9 cellular contexts compared by ENCODE assay signal in the genomic region with DNA sequence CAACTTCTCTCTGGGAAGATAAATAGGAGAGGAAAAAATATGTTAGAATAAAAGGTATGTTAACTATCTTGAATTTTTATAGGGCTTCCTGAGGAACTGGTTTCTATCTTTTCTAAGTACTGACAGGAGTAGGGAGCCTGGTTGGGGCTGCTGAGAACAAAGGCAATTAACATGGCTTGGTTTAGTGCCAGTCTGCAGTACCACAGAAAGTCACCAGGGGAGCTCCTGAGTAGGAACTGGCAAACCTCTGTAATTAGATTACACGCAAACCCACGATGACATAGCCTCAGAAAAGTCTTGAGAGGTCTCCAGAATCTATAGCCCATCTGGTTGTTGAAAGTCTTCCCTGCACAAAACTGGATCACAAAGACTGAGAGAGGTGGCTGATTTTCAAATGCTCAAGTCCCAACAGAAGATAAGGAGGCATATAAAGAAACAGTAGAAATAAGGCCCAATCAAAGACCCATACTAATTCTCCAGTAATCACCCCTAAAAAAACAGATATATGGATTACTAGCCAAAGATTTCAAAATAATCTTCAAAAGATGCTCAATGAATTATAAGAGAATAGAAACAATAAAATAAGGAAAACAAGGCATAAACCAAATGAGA. TPM values are rescaled to one million over a fixed set of nuclear protein-coding genes. Genes with fewer than 3 reads are reported as not detected.
A peak's percentile ranks its signal among the peaks of the same experiment; 100 is the strongest.
DNase-seq lines count a peak whose midpoint lies in the region; ATAC-seq and TF ChIP-seq lines count a peak whose summit lies in the region.
"Had no signal": no experiment of that assay in that cellular context is flagged by ENCODE, and none has a peak within 500 bp of the region (broad histone marks: within the 10 kb centered on the region; RNA-seq: fewer than 3 reads in every experiment).

No MANE protein-coding gene starts in this region.

- H3K27me3 ChIP-seq in DND-41 (ENCODE audit: insufficient read depth, low read length, poor library complexity) = peaks cover 2% of the 10 kb centered on the region

- H3K9me3 ChIP-seq in DND-41 (ENCODE audit: insufficient read depth, low read length, severe bottlenecking) = no peaks in the 10 kb centered on the region

- H3K36me3 Mint-ChIP-seq in glutamatergic neuron (ENCODE audit: unreplicated experiment) = no peaks in the 10 kb centered on the region

- H3K4me1 ChIP-seq in DND-41 (ENCODE audit: insufficient read depth, low read length) = no peaks in the 10 kb centered on the region

- DNase-seq in DND-41 (peak; percentile 58), RWPE1 (ENCODE audit: low spot score) (peak; percentile 8), glutamatergic neuron (peak; percentile 81), middle frontal gyrus (ENCODE audit: extremely low spot score, low spot score) (no peak), posterior cingulate gyrus (no peak), NCI-H1694 treated with DMSO at 0.1 percent for 48 hours (lab: John Stamatoyannopoulos, UW) (no peak)

- H3K27ac ChIP-seq in DND-41 (ENCODE audit: low read length) = no peak overlapping the region
- no peak overlapping the region for H3K27ac ChIP-seq in RWPE1

- no peaks in the 10 kb centered on the region for H3K79me2 ChIP-seq in DND-41 (ENCODE audit: insufficient read depth, low read length)

- H3K9me3 Mint-ChIP-seq in glutamatergic neuron (ENCODE audit: unreplicated experiment) = no peaks in the 10 kb centered on the region

- no peaks in the 10 kb centered on the region for H3K27me3 Mint-ChIP-seq in glutamatergic neuron (ENCODE audit: unreplicated experiment)

- H4K20me1 ChIP-seq in DND-41 (ENCODE audit: insufficient read depth, low read length) = no peaks in the 10 kb centered on the region

- H3K4me3 ChIP-seq in DND-41 (ENCODE audit: low read depth in 1 of 2, low read length in 2 of 2) = no peak overlapping the region

- TF ChIP-seq CTCF in DND-41 (IDR thresholded peaks at IDR 0.05; ENCODE audit: borderline replicate concordance, extremely low read depth, low read length, poor library complexity, severe bottlenecking) (peak; percentile 70), RWPE1 (conservative IDR thresholded peaks at IDR 0.05; ENCODE audit: low read depth) (peak; percentile 62), glutamatergic neuron (IDR thresholded peaks at IDR 0.05; ENCODE audit: partially characterized antibody, unreplicated experiment) (peak; percentile 80)

- POLR2A ChIA-PET in RWPE1 (lab: Yijun Ruan, JAX; ENCODE audit: low non-redundant PET) = no interaction called here

- H2AFZ ChIP-seq in DND-41 (ENCODE audit: low read depth, low read length) = no peak overlapping the region

- H3K4me2 ChIP-seq in DND-41 (ENCODE audit: insufficient read depth, low read length) = no peak overlapping the region

- ATAC-seq in DND-41 (ENCODE audit: insufficient read depth, low read depth) (peak; percentile 83), GM19025 (IDR thresholded peaks at IDR 0.05; ENCODE audit: low read depth, unreplicated experiment) (peak; percentile 70), HG03175 (IDR thresholded peaks at IDR 0.05; ENCODE audit: unreplicated experiment) (peak; percentile 83)

- no peak overlapping the region for H3K4me3 Mint-ChIP-seq in glutamatergic neuron (ENCODE audit: unreplicated experiment)

- no peaks in the 10 kb centered on the region for H3K4me1 Mint-ChIP-seq in glutamatergic neuron (ENCODE audit: low read depth, unreplicated experiment)

- H3K27ac Mint-ChIP-seq in glutamatergic neuron (ENCODE audit: unreplicated experiment) = no peak overlapping the region

- H3K9ac ChIP-seq in DND-41 (ENCODE audit: low read depth, low read length) = no peak overlapping the region

- intact Hi-C loops in posterior cingulate gyrus (cut with DNase I) = no loop called here

- H3K36me3 ChIP-seq in DND-41 (ENCODE audit: insufficient read depth, low read length) = no peaks in the 10 kb centered on the region

- CTCF ChIA-PET in RWPE1 (lab: Yijun Ruan, JAX) = no interaction called here

RNA-seq across cellular contexts. Expression of gene CNTNAP4, which starts 11.7 kb away (rescaled TPM):
- 1.2 TPM for total RNA-seq in glutamatergic neuron (ENCODE audit: unreplicated experiment)
- total RNA-seq: T-helper 1 cell treated with Interleukin-12 subunit alpha and Interleukin-12 subunit beta and Interleukin-4 antibody, amounts not matched to agents 30 ng/mL and 1 ng/mL, for 36 hours had no signal

Comparison
In these comparisons a context has a peak if more than half of its experiments do, and no peak if none do; other contexts are left out.
1. DNase-seq: peak in DND-41 (single experiment), RWPE1 (single experiment) and glutamatergic neuron (single experiment); none in middle frontal gyrus (single experiment), posterior cingulate gyrus (0 of 10) and NCI-H1694 treated with DMSO at 0.1 percent for 48 hours (single experiment).
2. Peak in every context shown above with its lines, with median percentiles within 50 percentile points of each other: ATAC-seq and CTCF ChIP-seq.